1 cellular context compared by ENCODE assay signal in genomic region chr16:10736926-10737625, GRCh38.
A peak's percentile ranks its signal among the peaks of the same experiment; 100 is the strongest.
TF ChIP-seq lines count a peak whose summit lies in the region.

No MANE protein-coding gene starts in this region.

TF ChIP-seq in K562, 482 proteins besides CTCF, POLR2A, EP300 and RAD21 (continued from another document):
- TF ChIP-seq CHD7 (IDR thresholded peaks at IDR 0.05; ENCODE audit: low read depth, low read length) (no peak), PHF21A (IDR thresholded peaks at IDR 0.05; ENCODE audit: borderline replicate concordance, low read depth) (no peak), RB1 (IDR thresholded peaks at IDR 0.05; ENCODE audit: low read depth) (0 out of 2 replicates have a peak, but pooled peaks have one; percentile 15), JUND (IDR thresholded peaks at IDR 0.05; ENCODE audit: borderline replicate concordance, low read depth, low read length) (peak; percentile 29; the same call in 1 of the 2 replicates), JUND (tag; IDR thresholded peaks at IDR 0.05; ENCODE audit: borderline replicate concordance, low read depth, low read length) (no peak), ZNF57 (CRISPR knock-in tag; IDR thresholded peaks at IDR 0.05) (no peak), HIVEP1 (CRISPR knock-in tag; IDR thresholded peaks at IDR 0.05) (no peak)
